Comparison of ENCODE assay signal across 10 cellular contexts in the genomic region with DNA sequence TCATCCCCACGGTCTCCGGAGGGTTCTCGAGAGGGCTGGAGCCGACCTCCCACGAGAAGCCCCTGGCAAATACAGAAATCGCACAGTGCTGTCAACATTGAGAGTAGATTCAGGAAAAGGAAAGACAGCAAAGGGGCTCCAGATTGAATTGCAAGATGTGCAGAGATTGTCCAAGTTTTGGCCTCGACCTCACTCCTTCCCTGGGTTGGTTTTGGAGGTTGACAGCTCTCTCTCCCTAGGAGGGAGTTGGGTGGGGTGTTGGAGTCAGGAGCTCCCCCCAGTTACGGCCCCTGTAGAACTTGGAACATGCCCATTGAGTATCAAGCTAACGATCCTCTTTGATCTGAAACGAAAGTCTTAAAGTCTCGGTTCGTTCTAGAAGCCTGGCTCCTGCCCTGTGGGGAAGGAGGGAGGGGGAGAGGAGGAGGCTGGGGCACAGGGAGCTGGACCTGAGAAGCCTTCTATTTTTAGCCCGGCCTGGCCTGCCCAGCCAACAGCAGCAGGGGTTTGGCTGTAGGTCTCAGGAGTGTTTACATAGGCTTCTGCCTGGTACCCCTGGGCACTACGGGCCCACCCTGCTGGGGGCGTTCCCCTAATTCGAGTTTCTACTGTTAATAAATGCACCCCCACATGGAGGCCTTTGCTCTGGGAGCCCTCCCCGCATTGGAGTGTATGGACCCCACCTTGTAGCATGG. TPM values are rescaled to one million over a fixed set of nuclear protein-coding genes. Genes with fewer than 3 reads are reported as not detected.
A peak's percentile ranks its signal among the peaks of the same experiment; 100 is the strongest.
DNase-seq lines count a peak whose midpoint lies in the region; ATAC-seq and TF ChIP-seq lines count a peak whose summit lies in the region.
"Had no signal": no experiment of that assay in that cellular context is flagged by ENCODE, and none has a peak within 500 bp of the region (broad histone marks: within the 10 kb centered on the region; RNA-seq: fewer than 3 reads in every experiment).

No MANE protein-coding gene starts in this region.

- no peak for TF ChIP-seq POLR2A in gastrocnemius medialis (IDR thresholded peaks at IDR 0.05)

- no peaks in the 10 kb centered on the region for H3K36me3 Mint-ChIP-seq in naive thymus-derived CD8-positive, alpha-beta T cell
- H3K36me3 Mint-ChIP-seq in activated naive CD4-positive, alpha-beta T cell treated with anti-CD3 and anti-CD28 coated beads, Interleukin-2, amount 10 ng/mL, durations not matched to agents 7 days and 5 days: no peaks in the 10 kb centered on the region

- TF ChIP-seq CTCF in gastrocnemius medialis (IDR thresholded peaks at IDR 0.05 in 4 of 5, conservative IDR thresholded peaks at IDR 0.05 in 1 of 5): no peak

- H3K27ac Mint-ChIP-seq in naive thymus-derived CD8-positive, alpha-beta T cell: no peak overlapping the region
- H3K27ac Mint-ChIP-seq in activated naive CD4-positive, alpha-beta T cell treated with anti-CD3 and anti-CD28 coated beads, Interleukin-2, amount 10 ng/mL, durations not matched to agents 7 days and 5 days: no peak overlapping the region

- intact Hi-C loops in gastrocnemius medialis (cut with DNase I; ENCODE audit: low total_unique reads): loop anchor here (1.0 to 2.0 kb wide), 3 partner anchors 25 to 104 kb away; no protein-coding TSS in a partner anchor

- H3K36me3 ChIP-seq in iPS-15b (ENCODE audit: control insufficient read depth, insufficient read depth, low read length) (no peaks in the 10 kb centered on the region), gastrocnemius medialis (no peaks in the 10 kb centered on the region)
- H3K36me3 ChIP-seq: right lobe of liver had no signal

- in situ Hi-C loops in gastrocnemius medialis (cut with MboI; ENCODE audit: low sequenced_read_pairs in 4 of 4): no loop called here

- H3K27me3 Mint-ChIP-seq in naive thymus-derived CD8-positive, alpha-beta T cell: peaks cover 11 to 41% (median 29%) of the 10 kb centered on the region in 5 donors
- H3K27me3 Mint-ChIP-seq in activated naive CD4-positive, alpha-beta T cell treated with anti-CD3 and anti-CD28 coated beads, Interleukin-2, amount 10 ng/mL, durations not matched to agents 7 days and 5 days: peaks cover 69% of the 10 kb centered on the region

- H3K27ac ChIP-seq in gastrocnemius medialis: peak overlapping the region; percentile 74 to 87 (median 82)
- H3K27ac ChIP-seq: right lobe of liver had no signal

- H3K9me3 ChIP-seq in iPS-15b (ENCODE audit: control insufficient read depth, insufficient read depth, low read length) (no peaks in the 10 kb centered on the region), gastrocnemius medialis (no peaks in the 10 kb centered on the region)
- H3K9me3 ChIP-seq: right lobe of liver had no signal

- peaks cover 0 to 7% (median 0%) of the 10 kb centered on the region in 4 donors for H3K4me1 Mint-ChIP-seq in naive thymus-derived CD8-positive, alpha-beta T cell
- peaks cover 2% of the 10 kb centered on the region for H3K4me1 Mint-ChIP-seq in activated naive CD4-positive, alpha-beta T cell treated with anti-CD3 and anti-CD28 coated beads, Interleukin-2, amount 10 ng/mL, durations not matched to agents 7 days and 5 days

- H3K4me3 Mint-ChIP-seq in naive thymus-derived CD8-positive, alpha-beta T cell: no peak overlapping the region
- H3K4me3 Mint-ChIP-seq in activated naive CD4-positive, alpha-beta T cell treated with anti-CD3 and anti-CD28 coated beads, Interleukin-2, amount 10 ng/mL, durations not matched to agents 7 days and 5 days: no peak overlapping the region

- H3K4me1 ChIP-seq in iPS-15b (ENCODE audit: control insufficient read depth, insufficient read depth, low read length) (peaks cover 2% of the 10 kb centered on the region), gastrocnemius medialis (peaks cover 42 to 46% of the 10 kb centered on the region in 2 donors)

- H3K4me3 ChIP-seq in iPS-15b (ENCODE audit: low read depth, low read length): peak overlapping the region; percentile 52
- peak overlapping the region; percentile 54 to 71 (median 62) for H3K4me3 ChIP-seq in gastrocnemius medialis

- peak; percentile 77 to 79 for ATAC-seq in gastrocnemius medialis
- ATAC-seq in naive thymus-derived CD8-positive, alpha-beta T cell: no peak

- POLR2A ChIA-PET in naive thymus-derived CD8-positive, alpha-beta T cell (lab: Charles Lee): no interaction called here

- peaks cover 100% of the 10 kb centered on the region for H3K27me3 ChIP-seq in iPS-15b (ENCODE audit: control insufficient read depth, insufficient read depth, low read length)
- H3K27me3 ChIP-seq in gastrocnemius medialis: no peaks in the 10 kb centered on the region
- H3K27me3 ChIP-seq: right lobe of liver had no signal

- CTCF ChIA-PET in activated naive CD4-positive, alpha-beta T cell treated with anti-CD3 and anti-CD28 coated beads, Interleukin-2, amount 10 ng/mL, durations not matched to agents 7 days and 5 days (lab: Charles Lee): no interaction called here

- H3K9me3 Mint-ChIP-seq in naive thymus-derived CD8-positive, alpha-beta T cell: no peaks in the 10 kb centered on the region
- no peaks in the 10 kb centered on the region for H3K9me3 Mint-ChIP-seq in activated naive CD4-positive, alpha-beta T cell treated with anti-CD3 and anti-CD28 coated beads, Interleukin-2, amount 10 ng/mL, durations not matched to agents 7 days and 5 days

- DNase-seq in GM03348 (ENCODE audit: low spot score) (peak; percentile 55), astrocyte of the hippocampus (ENCODE audit: low read depth, low spot score) (peak; percentile 69), gastrocnemius medialis (peak; percentile 74 to 86), NCI-H526 treated with DMSO at 0.1 percent for 48 hours (lab: John Stamatoyannopoulos, UW) (no peak), NCI-H2107 treated with DMSO at 0.1 percent for 48 hours (lab: John Stamatoyannopoulos, UW; ENCODE audit: unreplicated experiment) (no peak)
- DNase-seq in naive thymus-derived CD8-positive, alpha-beta T cell: no peak
- no peak for DNase-seq in activated naive CD4-positive, alpha-beta T cell treated with anti-CD3 and anti-CD28 coated beads, Interleukin-2, amount 10 ng/mL, durations not matched to agents 7 days and 5 days
- DNase-seq: activated T-cell treated with anti-CD3 and anti-CD28 coated beads for 4 hours had no signal

- no peak overlapping the region for H3K9ac ChIP-seq in iPS-15b (ENCODE audit: low read depth, low read length)

RNA-seq across cellular contexts. Expression of a gene that starts 0.7 kb away (rescaled TPM):
- total RNA-seq in gastrocnemius medialis: 1 to 10 TPM in 3 of 4 donors, under 1 TPM in 1; 0.68 to 3.3 (median 1.8) TPM
- not detected for total RNA-seq in naive thymus-derived CD8-positive, alpha-beta T cell
- polyA plus RNA-seq in naive thymus-derived CD8-positive, alpha-beta T cell: not detected
- total RNA-seq: right lobe of liver had no signal

Comparison
In these comparisons a context has a peak if more than half of its experiments do, and no peak if none do; other contexts are left out.
1. DNase-seq: peak in GM03348 (single experiment), astrocyte of the hippocampus (single experiment) and gastrocnemius medialis (2 of 2); none in NCI-H526 treated with DMSO at 0.1 percent for 48 hours (single experiment), naive thymus-derived CD8-positive, alpha-beta T cell (0 of 10), activated naive CD4-positive, alpha-beta T cell treated with anti-CD3 and anti-CD28 coated beads, Interleukin-2, amount 10 ng/mL, durations not matched to agents 7 days and 5 days (single experiment) and NCI-H2107 treated with DMSO at 0.1 percent for 48 hours (single experiment).
2. ATAC-seq: peak in gastrocnemius medialis (2 of 2); none in naive thymus-derived CD8-positive, alpha-beta T cell (0 of 2).